ENCODE assay signal across 22 cellular contexts in the genomic region with DNA sequence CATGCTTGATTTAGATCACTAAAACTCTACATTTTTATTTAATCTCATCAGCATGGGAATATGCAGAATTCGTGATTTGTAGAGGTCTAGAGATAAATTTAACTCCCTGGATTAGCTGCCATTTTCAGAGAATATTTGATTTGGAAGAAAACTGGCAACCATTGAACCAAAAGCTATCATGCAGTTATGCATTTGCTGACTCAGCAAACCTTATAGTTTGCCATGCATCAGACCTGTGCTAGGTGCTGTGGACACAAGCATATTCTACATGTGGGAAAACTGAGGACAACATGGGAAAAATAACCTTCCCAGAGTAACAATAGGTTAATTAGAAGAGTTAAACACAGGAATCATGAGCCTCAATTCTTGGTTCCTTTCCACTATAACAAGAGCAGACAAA. TPM values are rescaled to one million over a fixed set of nuclear protein-coding genes. Genes with fewer than 3 reads are reported as not detected.
DNase-seq lines count a peak whose midpoint lies in the region; ATAC-seq, FAIRE-seq and TF ChIP-seq lines count a peak whose summit lies in the region.
"Had no signal": no experiment of that assay in that cellular context is flagged by ENCODE, and none has a peak within 500 bp of the region (broad histone marks: within the 10 kb centered on the region; RNA-seq: fewer than 3 reads in every experiment).

No MANE protein-coding gene starts in this region.

- TF ChIP-seq RAD21 in HepG2 (CRISPR knock-in tag; IDR thresholded peaks at IDR 0.05) (no peak), H1 (IDR thresholded peaks at IDR 0.05 in 1 of 2, conservative IDR thresholded peaks at IDR 0.05 in 1 of 2; ENCODE audit: low read depth in 2 of 2, low read length in 2 of 2) (no peak)

- H2BK120ac ChIP-seq in H1 (replicated peaks; ENCODE audit: low read depth, low read length) = no peak overlapping the region

- H3K9me3 Mint-ChIP-seq in activated naive CD8-positive, alpha-beta T cell (ENCODE audit: low read depth) = no peaks in the 10 kb centered on the region

- H2BK15ac ChIP-seq in H1 (ENCODE audit: low read length) = no peak overlapping the region

- H2BK20ac ChIP-seq in H1 (ENCODE audit: low read length) = no peak overlapping the region

- H3K4me1 ChIP-seq in HepG2 (ENCODE audit: insufficient read depth, low read length) (no peaks in the 10 kb centered on the region), right lobe of liver (no peaks in the 10 kb centered on the region), H1 (replicated peaks in 1 of 4; ENCODE audit: control insufficient read depth in 3 of 4, insufficient read depth in 4 of 4, low read length in 3 of 4) (no peaks in the 10 kb centered on the region)
- H3K4me1 ChIP-seq: BLaER1, HAP-1 had no signal

- H4K8ac ChIP-seq in H1 (ENCODE audit: extremely low read depth, insufficient read depth, low read length) = no peak overlapping the region

- no peaks in the 10 kb centered on the region for H3K79me1 ChIP-seq in H1 (ENCODE audit: low read depth, low read length)

- H3K4me1 Mint-ChIP-seq in activated naive CD8-positive, alpha-beta T cell (ENCODE audit: low read depth) = peaks cover 21% of the 10 kb centered on the region
- H3K4me1 Mint-ChIP-seq: CD14-positive monocyte had no signal

- CTCF ChIA-PET in HepG2 (lab: Yijun Ruan, JAX; ENCODE audit: low intra/inter-chr PET ratio, low total read pairs) = no interaction called here
- CTCF ChIA-PET in H1 (lab: Charles Lee; ENCODE audit: partially characterized antibody) = no interaction called here

- no peaks in the 10 kb centered on the region for H3K36me3 ChIP-seq in HepG2 (replicated peaks in 1 of 2; ENCODE audit: control insufficient read depth in 1 of 2, insufficient read depth in 2 of 2, low read length in 2 of 2)
- H3K36me3 ChIP-seq in right lobe of liver = no peaks in the 10 kb centered on the region
- no peaks in the 10 kb centered on the region for H3K36me3 ChIP-seq in H1 (ENCODE audit: control insufficient read depth in 2 of 4, insufficient read depth in 4 of 4, low read length in 3 of 4)
- H3K36me3 ChIP-seq: BLaER1, HAP-1 had no signal

- no peak overlapping the region for H2BK12ac ChIP-seq in H1 (ENCODE audit: low read depth, low read length)

- H3K23me2 ChIP-seq in H1 (ENCODE audit: low read depth, low read length) = no peaks in the 10 kb centered on the region

- H3K27me3 Mint-ChIP-seq in activated naive CD8-positive, alpha-beta T cell = no peaks in the 10 kb centered on the region
- H3K27me3 Mint-ChIP-seq: CD4-positive, alpha-beta memory T cell had no signal

- H3K4me2 ChIP-seq in HepG2 (ENCODE audit: low read depth, low read length) = no peak overlapping the region
- H3K4me2 ChIP-seq in H1 (ENCODE audit: insufficient read depth in 1 of 2, low read depth in 2 of 2, low read length in 2 of 2) = no peak overlapping the region
- H3K4me2 ChIP-seq: BLaER1 had no signal

- H3K27ac ChIP-seq in HepG2 (ENCODE audit: extremely low read length, insufficient read depth, low read length) (no peak overlapping the region), right lobe of liver (no peak overlapping the region), H1 (ENCODE audit: low read depth, low read length) (no peak overlapping the region)
- H3K27ac ChIP-seq: BLaER1 had no signal

- H3K36me3 Mint-ChIP-seq in activated naive CD8-positive, alpha-beta T cell = no peaks in the 10 kb centered on the region
- H3K36me3 Mint-ChIP-seq: CD14-positive monocyte; CD4-positive, alpha-beta memory T cell had no signal

- TF ChIP-seq POLR2A in HepG2 (IDR thresholded peaks at IDR 0.05; ENCODE audit: insufficient read depth in 1 of 2, low read depth in 2 of 2, low read length in 2 of 2) (no peak), right lobe of liver (IDR thresholded peaks at IDR 0.05) (no peak), H54 (IDR thresholded peaks at IDR 0.05; ENCODE audit: low read depth, low read length) (no peak), H1 (IDR thresholded peaks at IDR 0.05; ENCODE audit: control extremely low read depth in 1 of 2, low read depth in 2 of 2, low read length in 2 of 2) (no peak)

- no peak overlapping the region for H2AFZ ChIP-seq in HepG2 (ENCODE audit: low read length)
- no peak overlapping the region for H2AFZ ChIP-seq in H1 (ENCODE audit: low read length)

- H2BK5ac ChIP-seq in H1 (ENCODE audit: low read depth, low read length) = no peak overlapping the region

- H3K23ac ChIP-seq in H1 (ENCODE audit: insufficient read length) = no peak overlapping the region

- TF ChIP-seq EP300 in HepG2 (IDR thresholded peaks at IDR 0.05; ENCODE audit: low read depth in 2 of 2, low read length in 2 of 2) (no peak), HepG2 (CRISPR knock-in tag; IDR thresholded peaks at IDR 0.05; ENCODE audit: borderline replicate concordance) (no peak), H1 (IDR thresholded peaks at IDR 0.05; ENCODE audit: borderline replicate concordance in 1 of 2, low read depth in 2 of 2, low read length in 2 of 2) (no peak)

- H4K20me1 ChIP-seq in HepG2 (ENCODE audit: insufficient read depth, low read length) (no peaks in the 10 kb centered on the region), H1 (replicated peaks in 1 of 2; ENCODE audit: control insufficient read depth in 1 of 2, insufficient read depth in 2 of 2, low read length in 2 of 2) (no peaks in the 10 kb centered on the region)
- H4K20me1 ChIP-seq: BLaER1 had no signal

- intact Hi-C loops in HepG2 (cut with micrococcal nuclease; ENCODE audit: unreplicated experiment) = no loop called here
- intact Hi-C loops in right lobe of liver (cut with DNase I) = no loop called here

- no peak for FAIRE-seq in HepG2 (lab: Jason Lieb, UNC)
- peak; percentile 84 for FAIRE-seq in H54 (lab: Jason Lieb, UNC)
- no peak for FAIRE-seq in H1 (lab: Jason Lieb, UNC)
- FAIRE-seq: A204.1, GM12878 had no signal

- in situ Hi-C loops in HepG2 (cut with HindIII; ENCODE audit: extremely low pct_ligation_motif_present, low pct_unique_long_range_greater_than_20kb) = no loop called here

- WGBS in HepG2 (ENCODE audit: low lambda C conversion rate) = 5% methylated on average over 1 of the region's 1 CpG
- 54% methylated on average over 1 of the region's 1 CpG for WGBS in right lobe of liver (ENCODE audit: insufficient coverage, low coverage, low lambda C conversion rate, missing lambda C conversion rate)
- 96% methylated on average over 1 of the region's 1 CpG; no CpG with 5 or more reads in 1 of the 2 experiments for WGBS in H1 (ENCODE audit: extremely low coverage in 1 of 2, insufficient coverage in 1 of 2, insufficient read length in 1 of 2, insufficient replicate concordance in 2 of 2, low coverage in 1 of 2, low lambda C conversion rate in 2 of 2, missing lambda C conversion rate in 1 of 2), 2 experiments

- no peak overlapping the region for H3K4me3 ChIP-seq in HepG2 (replicated peaks in 1 of 3; ENCODE audit: insufficient read depth in 1 of 3, low read depth in 2 of 3, low read length in 3 of 3)
- H3K4me3 ChIP-seq in right lobe of liver = no peak overlapping the region
- H3K4me3 ChIP-seq in H1 (ENCODE audit: extremely low read depth in 1 of 4, insufficient read depth in 2 of 4, low read depth in 3 of 4, low read length in 4 of 4) = no peak overlapping the region
- H3K4me3 ChIP-seq: BLaER1, GM12878, HAP-1 had no signal

- no peaks in the 10 kb centered on the region for H3K79me2 ChIP-seq in HepG2 (ENCODE audit: insufficient read depth, low read length)
- no peaks in the 10 kb centered on the region for H3K79me2 ChIP-seq in H1 (ENCODE audit: control insufficient read depth in 1 of 2, insufficient read depth in 2 of 2, low read length in 2 of 2)

- H3K9me3 ChIP-seq in HepG2 (ENCODE audit: low read length) = no peaks in the 10 kb centered on the region
- no peaks in the 10 kb centered on the region for H3K9me3 ChIP-seq in right lobe of liver
- H3K9me3 ChIP-seq in H1 (ENCODE audit: insufficient read depth in 2 of 2, low read depth in 1 of 2, low read length in 1 of 2) = no peaks in the 10 kb centered on the region
- H3K9me3 ChIP-seq: BLaER1, HAP-1 had no signal

- no peak for TF ChIP-seq CTCF in HepG2 (CRISPR knock-in tag; IDR thresholded peaks at IDR 0.05)
- TF ChIP-seq CTCF in right lobe of liver (IDR thresholded peaks at IDR 0.05) = no peak
- no peak for TF ChIP-seq CTCF in H1 (IDR thresholded peaks at IDR 0.05; ENCODE audit: control extremely low read depth in 1 of 3, insufficient read depth in 1 of 3, low read depth in 1 of 3, low read length in 3 of 3)

- POLR2A ChIA-PET in HepG2 (lab: Yijun Ruan, JAX) (no interaction called here), H1 (lab: Charles Lee; ENCODE audit: partially characterized antibody) (no interaction called here)

- no peak overlapping the region for H3K9ac ChIP-seq in HepG2 (ENCODE audit: insufficient read depth, low read depth, low read length)
- H3K9ac ChIP-seq in H1 (replicated peaks in 1 of 4; ENCODE audit: extremely low read depth in 1 of 4, low read depth in 3 of 4, low read length in 3 of 4) = no peak overlapping the region
- H3K9ac ChIP-seq: BLaER1 had no signal

- H3K4ac ChIP-seq in H1 (replicated peaks; ENCODE audit: insufficient read length, low read depth, low read length) = no peak overlapping the region

- H3K56ac ChIP-seq in H1 (replicated peaks; ENCODE audit: insufficient read length, low read depth, low read length) = no peak overlapping the region

- no peak overlapping the region for H2AK5ac ChIP-seq in H1 (ENCODE audit: low read depth, low read length)

- no peak overlapping the region for H4K5ac ChIP-seq in H1 (ENCODE audit: insufficient read length, low read depth, low read length)

- DNase-seq in HepG2 (ENCODE audit: low spot score) (no peak), right lobe of liver (no peak), H54 (ENCODE audit: insufficient read length, low spot score) (no peak), H1 (ENCODE audit: low read depth in 1 of 2, low spot score in 2 of 2) (no peak), anterior cingulate cortex (lab: John Stamatoyannopoulos, UW) (no peak), NOMO-1 treated with dmso at 0.1 percent for 144 hours (lab: John Stamatoyannopoulos, UW; ENCODE audit: unreplicated experiment) (no peak)
- DNase-seq: Calu3; CD4-positive, alpha-beta memory T cell; DMS53; DND-41; EL; GOT3; KBM-7 had no signal

- H3K14ac ChIP-seq in H1 (ENCODE audit: insufficient read length) = no peak overlapping the region

- no TSS peak for BruUV-seq in HepG2 (replicated peaks; lab: Mats Ljungman, UMichigan)

- no peak overlapping the region for H4K91ac ChIP-seq in H1 (replicated peaks; ENCODE audit: insufficient read length, low read length)

- H3K18ac ChIP-seq in H1 (ENCODE audit: extremely low read depth, low read length) = no peak overlapping the region

- H3K27me3 ChIP-seq in HepG2 (ENCODE audit: control insufficient read depth in 1 of 2, insufficient read depth in 2 of 2, low read length in 2 of 2) = no peaks in the 10 kb centered on the region
- no peaks in the 10 kb centered on the region for H3K27me3 ChIP-seq in right lobe of liver
- no peaks in the 10 kb centered on the region for H3K27me3 ChIP-seq in H1 (replicated peaks in 1 of 4; ENCODE audit: control insufficient read depth in 3 of 4, extremely low read depth in 1 of 4, insufficient read depth in 3 of 4, low read length in 3 of 4)
- H3K27me3 ChIP-seq: BLaER1 had no signal

- H3K4me3 Mint-ChIP-seq in activated naive CD8-positive, alpha-beta T cell = no peak overlapping the region
- H3K4me3 Mint-ChIP-seq: CD14-positive monocyte; CD4-positive, alpha-beta memory T cell had no signal

- no peak for ATAC-seq in HepG2
- no peak for ATAC-seq in right lobe of liver
- ATAC-seq: GM12878 had no signal

- peak overlapping the region; percentile 50 for H3K27ac Mint-ChIP-seq in activated naive CD8-positive, alpha-beta T cell
- H3K27ac Mint-ChIP-seq: CD14-positive monocyte; CD4-positive, alpha-beta memory T cell had no signal

RNA-seq across cellular contexts. Expression of gene TP63, which starts 54.7 kb away (rescaled TPM):
- not detected in 2 replicates for total RNA-seq in HepG2 (2016; rRNA removed; fragmentation: Illumina TruSeq; extraction: Trizol)
- not detected in 2 replicates for total RNA-seq in HepG2 (2016; cell fraction: cytosol; rRNA removed; fragmentation: Illumina TruSeq; extraction: Trizol; ENCODE audit: low read depth)
- not detected in 2 replicates for total RNA-seq in HepG2 (2016; cell fraction: insoluble cytoplasmic fraction; rRNA removed; fragmentation: Illumina TruSeq; extraction: Trizol)
- not detected in 2 replicates for total RNA-seq in HepG2 (2016; cell fraction: membrane; rRNA removed; fragmentation: Illumina TruSeq; extraction: Trizol)
- total RNA-seq in HepG2 (2016; cell fraction: nucleus; rRNA removed; fragmentation: Illumina TruSeq; extraction: Trizol) = not detected in 2 replicates
- polyA plus RNA-seq in HepG2 (2011; rRNA removed) = not detected in 2 replicates
- polyA plus RNA-seq in HepG2 (2011; cell fraction: cytosol; rRNA removed) = not detected in 2 replicates
- not detected in 2 replicates for polyA plus RNA-seq in HepG2 (2011; cell fraction: nucleus; rRNA removed)
- polyA plus RNA-seq in HepG2 (2012) = not detected in 2 replicates
- not detected in 2 replicates for polyA plus RNA-seq in HepG2 (2016; cell fraction: cytosol; fragmentation: Illumina TruSeq; extraction: Trizol; ENCODE audit: low read depth)
- polyA plus RNA-seq in HepG2 (2016; cell fraction: insoluble cytoplasmic fraction; fragmentation: Illumina TruSeq; extraction: Trizol; ENCODE audit: low read depth) = not detected in 2 replicates
- not detected in 2 replicates for polyA plus RNA-seq in HepG2 (2016; cell fraction: membrane; fragmentation: Illumina TruSeq; extraction: Trizol; ENCODE audit: low read depth)
- polyA plus RNA-seq in HepG2 (2016; cell fraction: nucleus; fragmentation: Illumina TruSeq; extraction: Trizol; ENCODE audit: insufficient read depth, low read depth) = not detected in 2 replicates
- polyA minus RNA-seq in HepG2 (2011; rRNA and poly(A)+ RNA removed; ENCODE audit: low replicate concordance) = 0.96 TPM in 1 of 2 replicates, not detected in the other
- polyA minus RNA-seq in HepG2 (2011; cell fraction: cytosol; rRNA and poly(A)+ RNA removed) = not detected in 2 replicates
- polyA minus RNA-seq in HepG2 (2011; cell fraction: nucleus; rRNA and poly(A)+ RNA removed) = not detected in 2 replicates
- total RNA-seq in right lobe of liver = under 1 TPM in 3 of 6 experiments, not detected in 3; 0.06 to 0.55 (median 0.15) TPM
- 0.06 TPM in 1 of 2 replicates, not detected in the other for total RNA-seq in H1 (2021; fragmentation: NEBNext Ultra II Directional; extraction: Animal tissue kit (Norgen Biotek cat#: 25700))
- polyA plus RNA-seq in H1 (2011; rRNA removed) = not detected in 2 replicates
- polyA plus RNA-seq in H1 (2011; cell fraction: cytosol; rRNA removed) = not detected
- polyA plus RNA-seq in H1 (2011; cell fraction: nucleus; rRNA removed) = 0.09 TPM
- not detected in 4 replicates for polyA plus RNA-seq in H1 (2012, experiment 1 of 2)
- polyA plus RNA-seq in H1 (2012, experiment 2 of 2) = not detected
- 0.02 TPM for polyA plus RNA-seq in H1 (2013, experiment 1 of 2)
- polyA plus RNA-seq in H1 (2013, experiment 2 of 2) = 0.09 TPM
- 0.09 TPM in 1 of 2 replicates, not detected in the other for polyA minus RNA-seq in H1 (2011; rRNA and poly(A)+ RNA removed)
- polyA minus RNA-seq in H1 (2011; cell fraction: cytosol; rRNA and poly(A)+ RNA removed) = not detected
- polyA minus RNA-seq in H1 (2011; cell fraction: nucleus; rRNA and poly(A)+ RNA removed) = not detected
- total RNA-seq: Calu3, G401, HT-29 had no signal
- polyA plus RNA-seq: AG04450, CD14-positive monocyte had no signal

Comparison
In these comparisons a context has a peak if more than half of its experiments do, and no peak if none do; other contexts are left out.
1. Of the 41 proteins assayed by ChIP-seq in both HepG2 and H1: peak only in HepG2: none; only in H1: none; in both: MAFK; in neither: 40.